In genomic region chr11:61828629-61829407, GRCh38 we compare ENCODE assay signal across 8 cellular contexts. TPM values are rescaled to one million over a fixed set of nuclear protein-coding genes. Genes with fewer than 3 reads are reported as not detected.
DNase-seq lines count a peak whose midpoint lies in the region; ATAC-seq and TF ChIP-seq lines count a peak whose summit lies in the region.

No MANE protein-coding gene starts in this region.

- no peak for TF ChIP-seq POLR2A in suprapubic skin (IDR thresholded peaks at IDR 0.05)

- WGBS in suprapubic skin = 23% methylated on average over 6 of the region's 55 CpGs

- H3K27me3 ChIP-seq in Karpas-422 (ENCODE audit: low read length) (no peaks in the 10 kb centered on the region), suprapubic skin (peaks cover 22% of the 10 kb centered on the region)

- peaks cover 59% of the 10 kb centered on the region for H3K4me1 Mint-ChIP-seq in WTC11
- H3K4me1 Mint-ChIP-seq in effector memory CD8-positive, alpha-beta T cell (ENCODE audit: low read depth in 2 of 2) = peaks cover 20 to 33% of the 10 kb centered on the region in 2 donors
- H3K4me1 Mint-ChIP-seq in memory B cell = peaks cover 8% of the 10 kb centered on the region

- peak overlapping the region; percentile 97 for H3K27ac ChIP-seq in Karpas-422 (ENCODE audit: low read length)
- H3K27ac ChIP-seq in suprapubic skin = peak overlapping the region; percentile 70

- DNase-seq in AG08395 (ENCODE audit: low spot score) (peak; percentile 19), GM13976 (ENCODE audit: low spot score) (peak; percentile 81), Karpas-422 (peak; percentile 72), WTC11 (ENCODE audit: low spot score) (peak; percentile 64), memory B cell (ENCODE audit: low spot score in 2 of 2) (peak; percentile 7 to 49), suprapubic skin (ENCODE audit: low spot score in 2 of 2) (no peak), ureter (ENCODE audit: low spot score) (no peak)
- peak; percentile 16 to 30 (median 24) for DNase-seq in effector memory CD8-positive, alpha-beta T cell

- peak; percentile 17 for ATAC-seq in WTC11
- peak; percentile 42 for ATAC-seq in effector memory CD8-positive, alpha-beta T cell (replicated peaks)
- ATAC-seq in memory B cell (ENCODE audit: low read depth) = peak; percentile 45

- in situ Hi-C loops in GM13976 (cut with MboI; ENCODE audit: low sequenced_read_pairs, unreplicated experiment) = no loop called here

- H3K36me3 Mint-ChIP-seq in WTC11 (0 out of 2 replicates have a peak, but pooled peaks cover 3% of the 10 kb centered on the region), memory B cell (no peaks in the 10 kb centered on the region)
- H3K36me3 Mint-ChIP-seq in effector memory CD8-positive, alpha-beta T cell (ENCODE audit: insufficient read depth) = no peaks in the 10 kb centered on the region

- H3K9me3 ChIP-seq in Karpas-422 (ENCODE audit: low read length) (no peaks in the 10 kb centered on the region), suprapubic skin (no peaks in the 10 kb centered on the region)

- H3K27ac Mint-ChIP-seq in WTC11 (peak overlapping the region; percentile 90), memory B cell (no peak overlapping the region)
- H3K27ac Mint-ChIP-seq in effector memory CD8-positive, alpha-beta T cell = peak overlapping the region; percentile 30 to 82

- peaks cover 32% of the 10 kb centered on the region for H3K79me2 ChIP-seq in Karpas-422 (ENCODE audit: low read length)

- H3K36me3 ChIP-seq in Karpas-422 (ENCODE audit: insufficient read depth, low read length) (no peaks in the 10 kb centered on the region), suprapubic skin (no peaks in the 10 kb centered on the region)

- peak overlapping the region; percentile 80 for H3K4me2 ChIP-seq in Karpas-422 (ENCODE audit: low read depth, low read length, poor library complexity, severe bottlenecking)

- H3K4me3 ChIP-seq in Karpas-422 (ENCODE audit: low read length) (peak overlapping the region; percentile 75), suprapubic skin (peak overlapping the region; percentile 53)

- TF ChIP-seq CTCF in GM13976 (IDR thresholded peaks at IDR 0.05; ENCODE audit: borderline replicate concordance, control extremely low read depth, extremely low read depth, insufficient read depth, missing control alignments) (peak; percentile 68), WTC11 (IDR thresholded peaks at IDR 0.05) (peak; percentile 29; the same call in 1 of the 2 replicates), suprapubic skin (IDR thresholded peaks at IDR 0.05) (peak in 1 of 2 donors; percentile 15)

- POLR2A ChIA-PET in WTC11 (lab: Charles Lee) = interaction anchor here (1.3 to 6.5 kb wide), 3 partner anchors 13 to 37 kb away, joined by 3 to 66 read pairs (median 5); partner anchors contain the start of genes FADS1, FEN1 and TMEM258

- peaks cover 53% of the 10 kb centered on the region for H3K4me1 ChIP-seq in Karpas-422 (ENCODE audit: low read length)
- H3K4me1 ChIP-seq in suprapubic skin = peaks cover 35% of the 10 kb centered on the region

- H2AFZ ChIP-seq in Karpas-422 (ENCODE audit: low read length) = no peak overlapping the region

- no peaks in the 10 kb centered on the region for H3K9me2 ChIP-seq in Karpas-422 (replicated peaks; ENCODE audit: insufficient read depth, low read length)

- H3K9me3 Mint-ChIP-seq in WTC11 (no peaks in the 10 kb centered on the region), memory B cell (no peaks in the 10 kb centered on the region)
- H3K9me3 Mint-ChIP-seq in effector memory CD8-positive, alpha-beta T cell = no peaks in the 10 kb centered on the region

- peak overlapping the region; percentile 97 for H3K9ac ChIP-seq in Karpas-422 (ENCODE audit: low read length)

- CTCF ChIA-PET in WTC11 (lab: Charles Lee) = interaction anchor here (0.6 to 4.7 kb wide), 11 partner anchors 11 to 262 kb away, joined by 3 to 40 read pairs (median 3); partner anchors contain the start of gene FADS1

- TF ChIP-seq EP300 in suprapubic skin (IDR thresholded peaks at IDR 0.05) = no peak

- no peaks in the 10 kb centered on the region; the same call in 1 of the 2 replicates for H4K20me1 ChIP-seq in Karpas-422 (ENCODE audit: insufficient read depth, low read depth, low read length)

- H3K27me3 Mint-ChIP-seq in WTC11 (ENCODE audit: low read depth) (no peaks in the 10 kb centered on the region), memory B cell (peaks cover 22% of the 10 kb centered on the region)
- H3K27me3 Mint-ChIP-seq in effector memory CD8-positive, alpha-beta T cell = peaks cover 4 to 7% of the 10 kb centered on the region in 2 donors

- H3K4me3 Mint-ChIP-seq in WTC11 (peak overlapping the region; percentile 85), memory B cell (peak overlapping the region; percentile 80)
- H3K4me3 Mint-ChIP-seq in effector memory CD8-positive, alpha-beta T cell = peak overlapping the region; percentile 87 to 91

TF ChIP-seq in WTC11, 78 proteins besides CTCF, POLR2A, EP300 and RAD21 (continues in another document):
- TF ChIP-seq, protein P1, sequence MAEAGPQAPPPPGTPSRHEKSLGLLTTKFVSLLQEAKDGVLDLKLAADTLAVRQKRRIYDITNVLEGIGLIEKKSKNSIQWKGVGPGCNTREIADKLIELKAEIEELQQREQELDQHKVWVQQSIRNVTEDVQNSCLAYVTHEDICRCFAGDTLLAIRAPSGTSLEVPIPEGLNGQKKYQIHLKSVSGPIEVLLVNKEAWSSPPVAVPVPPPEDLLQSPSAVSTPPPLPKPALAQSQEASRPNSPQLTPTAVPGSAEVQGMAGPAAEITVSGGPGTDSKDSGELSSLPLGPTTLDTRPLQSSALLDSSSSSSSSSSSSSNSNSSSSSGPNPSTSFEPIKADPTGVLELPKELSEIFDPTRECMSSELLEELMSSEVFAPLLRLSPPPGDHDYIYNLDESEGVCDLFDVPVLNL (CRISPR knock-in tag; IDR thresholded peaks at IDR 0.05; ENCODE audit: borderline replicate concordance, low read depth) = 0 out of 2 replicates have a peak, but pooled peaks have one; percentile 81
- TF ChIP-seq ARID4B (CRISPR knock-in tag; IDR thresholded peaks at IDR 0.05; ENCODE audit: borderline replicate concordance) = peak; percentile 57; the same call in 1 of the 2 replicates
- TF ChIP-seq MYBL2 (CRISPR knock-in tag; IDR thresholded peaks at IDR 0.05) = peak; percentile 70; the same call in 1 of the 2 replicates
- TF ChIP-seq ATF1 (CRISPR knock-in tag; IDR thresholded peaks at IDR 0.05) = 0 out of 2 replicates have a peak, but pooled peaks have one; percentile 52
- no peak for TF ChIP-seq ELF4 (CRISPR knock-in tag; IDR thresholded peaks at IDR 0.05; ENCODE audit: low read depth)
- no peak for TF ChIP-seq FOXK1 (CRISPR knock-in tag; IDR thresholded peaks at IDR 0.05)
- TF ChIP-seq ZNF138 (CRISPR knock-in tag; conservative IDR thresholded peaks at IDR 0.05) = no peak

RNA-seq across cellular contexts. Expression of gene FADS2, which starts 0.7 kb away (rescaled TPM):
- total RNA-seq in Karpas-422 (2014; rRNA removed; shearing (Covaris generic); ENCODE audit: low replicate concordance) = 74.0 and 75.7 TPM in 2 replicates
- total RNA-seq in WTC11 (2021) (416 to 423 TPM (median 422 TPM) in 3 replicates), suprapubic skin (100 to 1,000 TPM; 130 to 455 (median 327) TPM), ureter (118 TPM)

RNA-seq across cellular contexts. Expression of gene FADS1, which starts 12.0 kb away (rescaled TPM):
- total RNA-seq in Karpas-422 (2014; rRNA removed; shearing (Covaris generic); ENCODE audit: low replicate concordance) = 80.3 and 99.6 TPM in 2 replicates
- 105 to 108 TPM (median 105 TPM) in 3 replicates for total RNA-seq in WTC11 (2021)
- total RNA-seq in suprapubic skin = 10 to 100 TPM; 16.4 to 69.6 (median 46.6) TPM
- 40.7 TPM for total RNA-seq in ureter

RNA-seq across cellular contexts. Expression of gene FEN1, which starts 36.1 kb away (rescaled TPM):
- 18.0 and 32.4 TPM in 2 replicates for total RNA-seq in Karpas-422 (2014; rRNA removed; shearing (Covaris generic); ENCODE audit: low replicate concordance)
- 72.3 to 96.3 TPM (median 73.2 TPM) in 3 replicates for total RNA-seq in WTC11 (2021)
- total RNA-seq in suprapubic skin = 10 to 100 TPM in 2 of 4 donors, 1 to 10 TPM in 2; 6.9 to 14.0 (median 9.2) TPM
- 10.4 TPM for total RNA-seq in ureter

RNA-seq across cellular contexts. Expression of gene TMEM258, which starts 36.4 kb away (rescaled TPM):
- total RNA-seq in Karpas-422 (2014; rRNA removed; shearing (Covaris generic); ENCODE audit: low replicate concordance) = 81.3 and 303 TPM in 2 replicates
- 175 to 192 TPM (median 190 TPM) in 3 replicates for total RNA-seq in WTC11 (2021)
- total RNA-seq in suprapubic skin = 10 to 100 TPM; 29.7 to 44.8 (median 35.9) TPM
- 98.7 TPM for total RNA-seq in ureter

Comparison
In these comparisons a context has a peak if more than half of its experiments do, and no peak if none do; other contexts are left out.
1. DNase-seq: peak in AG08395 (single experiment), GM13976 (single experiment), Karpas-422 (single experiment), WTC11 (single experiment), effector memory CD8-positive, alpha-beta T cell (3 of 3) and memory B cell (2 of 2); none in suprapubic skin (0 of 2) and ureter (single experiment).
2. Peak in every context shown above with its lines, with median percentiles within 50 percentile points of each other: ATAC-seq and H3K4me3 Mint-ChIP-seq.